Comparison of ENCODE assay signal across 1 cellular context in the genomic region with DNA sequence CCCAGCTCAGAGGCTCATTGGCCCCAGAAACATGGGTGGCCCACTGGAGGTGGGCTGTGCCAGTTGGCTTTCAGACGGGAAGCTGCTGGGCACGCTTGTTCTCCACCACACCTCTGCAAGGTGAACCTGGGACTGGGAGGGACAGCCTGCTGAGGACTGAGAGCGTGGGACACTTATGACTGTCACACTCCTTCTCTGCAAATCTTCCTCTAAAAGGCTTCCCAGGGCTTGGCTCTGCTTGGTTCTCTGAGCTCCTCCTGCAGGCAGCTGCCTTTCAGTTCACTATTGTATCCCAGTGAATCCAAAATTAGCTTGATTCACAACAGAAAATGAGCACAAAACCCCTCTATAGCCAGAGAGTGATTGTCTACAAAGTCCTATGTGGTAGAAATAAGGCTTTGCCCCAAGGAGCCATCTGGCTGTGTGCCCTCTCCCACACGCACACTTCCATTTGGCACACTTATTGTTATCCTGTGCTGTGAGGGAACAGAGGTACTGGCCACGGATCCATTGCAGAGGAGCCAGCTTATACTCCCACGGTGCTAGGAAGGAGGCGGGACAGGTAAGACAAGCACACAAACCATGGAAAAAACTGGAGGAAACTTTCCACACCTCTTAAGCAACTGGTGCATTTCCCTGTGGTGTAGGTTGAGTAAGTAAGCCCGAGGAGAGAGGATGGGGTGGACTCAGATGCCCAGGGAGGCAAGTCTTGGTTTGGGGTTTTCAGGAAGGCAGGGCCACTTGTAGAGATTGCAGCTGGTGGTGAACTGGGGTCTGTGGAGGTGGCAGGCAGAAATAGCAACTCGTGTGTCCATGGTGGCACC.
TF ChIP-seq lines count a peak whose summit lies in the region.

No MANE protein-coding gene starts in this region.

TF ChIP-seq in HEK293, 187 proteins besides CTCF, POLR2A, EP300 and RAD21 (continued from another document):
- TF ChIP-seq, protein P1, sequence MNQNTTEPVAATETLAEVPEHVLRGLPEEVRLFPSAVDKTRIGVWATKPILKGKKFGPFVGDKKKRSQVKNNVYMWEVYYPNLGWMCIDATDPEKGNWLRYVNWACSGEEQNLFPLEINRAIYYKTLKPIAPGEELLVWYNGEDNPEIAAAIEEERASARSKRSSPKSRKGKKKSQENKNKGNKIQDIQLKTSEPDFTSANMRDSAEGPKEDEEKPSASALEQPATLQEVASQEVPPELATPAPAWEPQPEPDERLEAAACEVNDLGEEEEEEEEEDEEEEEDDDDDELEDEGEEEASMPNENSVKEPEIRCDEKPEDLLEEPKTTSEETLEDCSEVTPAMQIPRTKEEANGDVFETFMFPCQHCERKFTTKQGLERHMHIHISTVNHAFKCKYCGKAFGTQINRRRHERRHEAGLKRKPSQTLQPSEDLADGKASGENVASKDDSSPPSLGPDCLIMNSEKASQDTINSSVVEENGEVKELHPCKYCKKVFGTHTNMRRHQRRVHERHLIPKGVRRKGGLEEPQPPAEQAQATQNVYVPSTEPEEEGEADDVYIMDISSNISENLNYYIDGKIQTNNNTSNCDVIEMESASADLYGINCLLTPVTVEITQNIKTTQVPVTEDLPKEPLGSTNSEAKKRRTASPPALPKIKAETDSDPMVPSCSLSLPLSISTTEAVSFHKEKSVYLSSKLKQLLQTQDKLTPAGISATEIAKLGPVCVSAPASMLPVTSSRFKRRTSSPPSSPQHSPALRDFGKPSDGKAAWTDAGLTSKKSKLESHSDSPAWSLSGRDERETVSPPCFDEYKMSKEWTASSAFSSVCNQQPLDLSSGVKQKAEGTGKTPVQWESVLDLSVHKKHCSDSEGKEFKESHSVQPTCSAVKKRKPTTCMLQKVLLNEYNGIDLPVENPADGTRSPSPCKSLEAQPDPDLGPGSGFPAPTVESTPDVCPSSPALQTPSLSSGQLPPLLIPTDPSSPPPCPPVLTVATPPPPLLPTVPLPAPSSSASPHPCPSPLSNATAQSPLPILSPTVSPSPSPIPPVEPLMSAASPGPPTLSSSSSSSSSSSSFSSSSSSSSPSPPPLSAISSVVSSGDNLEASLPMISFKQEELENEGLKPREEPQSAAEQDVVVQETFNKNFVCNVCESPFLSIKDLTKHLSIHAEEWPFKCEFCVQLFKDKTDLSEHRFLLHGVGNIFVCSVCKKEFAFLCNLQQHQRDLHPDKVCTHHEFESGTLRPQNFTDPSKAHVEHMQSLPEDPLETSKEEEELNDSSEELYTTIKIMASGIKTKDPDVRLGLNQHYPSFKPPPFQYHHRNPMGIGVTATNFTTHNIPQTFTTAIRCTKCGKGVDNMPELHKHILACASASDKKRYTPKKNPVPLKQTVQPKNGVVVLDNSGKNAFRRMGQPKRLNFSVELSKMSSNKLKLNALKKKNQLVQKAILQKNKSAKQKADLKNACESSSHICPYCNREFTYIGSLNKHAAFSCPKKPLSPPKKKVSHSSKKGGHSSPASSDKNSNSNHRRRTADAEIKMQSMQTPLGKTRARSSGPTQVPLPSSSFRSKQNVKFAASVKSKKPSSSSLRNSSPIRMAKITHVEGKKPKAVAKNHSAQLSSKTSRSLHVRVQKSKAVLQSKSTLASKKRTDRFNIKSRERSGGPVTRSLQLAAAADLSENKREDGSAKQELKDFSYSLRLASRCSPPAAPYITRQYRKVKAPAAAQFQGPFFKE (tag by site-specific recombination; IDR thresholded peaks at IDR 0.05; ENCODE audit: borderline replicate concordance), result no peak
- TF ChIP-seq SCRT2 (tag by site-specific recombination; IDR thresholded peaks at IDR 0.05) (peak; percentile 65; the same call in 1 of the 2 replicates), ZNF623 (tag by site-specific recombination; IDR thresholded peaks at IDR 0.05) (no peak), ZEB2 (tag by site-specific recombination; IDR thresholded peaks at IDR 0.05) (no peak), ZNF785 (tag by site-specific recombination; IDR thresholded peaks at IDR 0.05) (no peak), ZSCAN23 (tag by site-specific recombination; IDR thresholded peaks at IDR 0.05) (no peak)
